28 cellular contexts compared by ENCODE assay signal in genomic region chr6:19865178-19865577, GRCh38. TPM values are rescaled to one million over a fixed set of nuclear protein-coding genes. Genes with fewer than 3 reads are reported as not detected.
DNase-seq lines count a peak whose midpoint lies in the region; ATAC-seq and TF ChIP-seq lines count a peak whose summit lies in the region.
"Had no signal": no experiment of that assay in that cellular context is flagged by ENCODE, and none has a peak within 500 bp of the region (broad histone marks: within the 10 kb centered on the region; RNA-seq: fewer than 3 reads in every experiment).

No MANE protein-coding gene starts in this region.

- H3K9me3 Mint-ChIP-seq in osteocyte (ENCODE audit: unreplicated experiment): no peaks in the 10 kb centered on the region
- H3K9me3 Mint-ChIP-seq: activated CD4-positive, alpha-beta memory T cell treated with anti-CD3 and anti-CD28 coated beads, Interleukin-2, amount 10 ng/mL, durations not matched to agents 7 days and 5 days; central memory CD8-positive, alpha-beta T cell; endodermal cell; neural crest cell; T-helper 2 cell treated with Interferon-gamma antibody and Interleukin-4, amounts not matched to agents 5 μg/mL and 100 μg/mL, for 36 hours had no signal

- H3K27ac Mint-ChIP-seq in osteocyte (ENCODE audit: unreplicated experiment): no peak overlapping the region
- H3K27ac Mint-ChIP-seq: activated CD4-positive, alpha-beta memory T cell treated with anti-CD3 and anti-CD28 coated beads, Interleukin-2, amount 10 ng/mL, durations not matched to agents 7 days and 5 days; CD4-positive, CD25-positive, alpha-beta regulatory T cell; endodermal cell; T-helper 2 cell treated with Interferon-gamma antibody and Interleukin-4, amounts not matched to agents 5 μg/mL and 100 μg/mL, for 36 hours had no signal

- ATAC-seq in HG02571 (IDR thresholded peaks at IDR 0.05; ENCODE audit: unreplicated experiment): no peak
- ATAC-seq: body of pancreas, left lung had no signal

- no peak for TF ChIP-seq CTCF in osteocyte (IDR thresholded peaks at IDR 0.05)

- DNase-seq in NCI-H2196 (lab: John Stamatoyannopoulos, UW; ENCODE audit: unreplicated experiment): peak; percentile 31
- DNase-seq in NCI-H2196 treated with DMSO at 0.1 percent for 48 hours (lab: John Stamatoyannopoulos, UW; ENCODE audit: unreplicated experiment): no peak
- DNase-seq in NCI-H1436 treated with DMSO at 0.1 percent for 48 hours (lab: John Stamatoyannopoulos, UW): peak; percentile 81
- DNase-seq in NCI-H748 treated with DMSO at 0.1 percent for 48 hours (lab: John Stamatoyannopoulos, UW): peak; percentile 99
- no peak for DNase-seq in NCI-H2227 (lab: John Stamatoyannopoulos, UW; ENCODE audit: unreplicated experiment)
- no peak for DNase-seq in DMS 273 treated with DMSO at 0.1 percent for 48 hours (lab: John Stamatoyannopoulos, UW)
- DNase-seq in osteocyte (ENCODE audit: extremely low spot score, unreplicated experiment): no peak
- DNase-seq: activated CD4-positive, alpha-beta memory T cell treated with anti-CD3 and anti-CD28 coated beads, Interleukin-2, amount 10 ng/mL, durations not matched to agents 7 days and 5 days; activated CD8-positive, alpha-beta memory T cell treated with anti-CD3 and anti-CD28 coated beads, Interleukin-2, amount 50 U/mL, for 4 hours; activated naive CD4-positive, alpha-beta T cell treated with Interleukin-2 at 50 U/mL for 16 hours; adrenal gland; body of pancreas; CD4-positive, CD25-positive, alpha-beta regulatory T cell; endodermal cell; glutamatergic neuron; H7; KBM-7; left lung; mesendoderm; MG63; NCI-H187; retina; stimulated activated naive CD4-positive, alpha-beta T cell; upper lobe of left lung had no signal

- peaks cover 3% of the 10 kb centered on the region for H3K27me3 Mint-ChIP-seq in osteocyte (ENCODE audit: unreplicated experiment)
- H3K27me3 Mint-ChIP-seq: activated CD4-positive, alpha-beta memory T cell treated with anti-CD3 and anti-CD28 coated beads, Interleukin-2, amount 10 ng/mL, durations not matched to agents 7 days and 5 days; CD4-positive, CD25-positive, alpha-beta regulatory T cell had no signal

- no peaks in the 10 kb centered on the region for H3K4me1 Mint-ChIP-seq in osteocyte (ENCODE audit: unreplicated experiment)
- H3K4me1 Mint-ChIP-seq: activated CD4-positive, alpha-beta memory T cell treated with anti-CD3 and anti-CD28 coated beads, Interleukin-2, amount 10 ng/mL, durations not matched to agents 7 days and 5 days; CD4-positive, CD25-positive, alpha-beta regulatory T cell; central memory CD8-positive, alpha-beta T cell had no signal

- no peaks in the 10 kb centered on the region for H3K36me3 Mint-ChIP-seq in osteocyte (ENCODE audit: unreplicated experiment)
- H3K36me3 Mint-ChIP-seq: CD4-positive, CD25-positive, alpha-beta regulatory T cell had no signal

- no peak overlapping the region for H3K4me3 Mint-ChIP-seq in osteocyte (ENCODE audit: unreplicated experiment)
- H3K4me3 Mint-ChIP-seq: activated CD4-positive, alpha-beta memory T cell treated with anti-CD3 and anti-CD28 coated beads, Interleukin-2, amount 10 ng/mL, durations not matched to agents 7 days and 5 days; CD4-positive, CD25-positive, alpha-beta regulatory T cell; central memory CD8-positive, alpha-beta T cell; endodermal cell; neural crest cell; T-helper 2 cell treated with Interferon-gamma antibody and Interleukin-4, amounts not matched to agents 5 μg/mL and 100 μg/mL, for 36 hours had no signal

RNA-seq across cellular contexts. Expression of gene ID4, which starts 28.0 kb away (rescaled TPM):
- 42.5 and 46.8 TPM in 2 replicates for total RNA-seq in osteocyte
- total RNA-seq: activated CD4-positive, alpha-beta memory T cell treated with anti-CD3 and anti-CD28 coated beads, Interleukin-2, amount 10 ng/mL, durations not matched to agents 7 days and 5 days; CD4-positive, CD25-positive, alpha-beta regulatory T cell had no signal

Comparison
In these comparisons a context has a peak if more than half of its experiments do, and no peak if none do; other contexts are left out.
1. DNase-seq: peak in NCI-H2196 (single experiment), NCI-H1436 treated with DMSO at 0.1 percent for 48 hours (single experiment) and NCI-H748 treated with DMSO at 0.1 percent for 48 hours (single experiment); none in NCI-H2196 treated with DMSO at 0.1 percent for 48 hours (single experiment), NCI-H2227 (single experiment), DMS 273 treated with DMSO at 0.1 percent for 48 hours (single experiment) and osteocyte (single experiment).